1 cellular context compared by ENCODE assay signal in the genomic region with DNA sequence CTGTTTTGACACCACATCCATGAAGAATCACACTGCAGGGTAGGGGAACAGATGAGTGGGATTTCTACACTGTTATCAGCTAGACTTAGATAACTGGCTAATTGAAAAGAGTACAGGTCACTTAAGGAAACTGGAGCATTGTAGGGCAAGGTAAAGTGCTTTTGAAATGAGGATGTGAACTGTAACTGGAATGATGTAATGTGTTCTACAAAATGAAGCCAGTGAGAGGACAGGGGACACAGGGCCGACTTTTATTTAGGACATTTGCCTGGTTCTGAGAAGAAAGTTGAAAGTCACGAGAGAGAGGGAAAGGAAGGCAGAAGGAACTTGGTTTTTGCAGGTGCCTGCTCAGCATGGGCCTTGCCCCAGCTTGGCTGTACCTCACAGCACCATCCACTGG.
TF ChIP-seq lines count a peak whose summit lies in the region.

No MANE protein-coding gene starts in this region.

TF ChIP-seq in GM12878, 131 proteins besides CTCF, POLR2A, EP300 and RAD21:
- TF ChIP-seq MYC (IDR thresholded peaks at IDR 0.05; ENCODE audit: insufficient read depth, insufficient read length, insufficient replicate concordance, low read length, severe bottlenecking) (no peak), ZNF217 (IDR thresholded peaks at IDR 0.05) (no peak), SMAD1 (IDR thresholded peaks at IDR 0.05; ENCODE audit: low read depth, partially characterized antibody) (no peak), TCF12 (IDR thresholded peaks at IDR 0.05; ENCODE audit: low read depth, low read length) (no peak), SUZ12 (IDR thresholded peaks at IDR 0.05; ENCODE audit: unreplicated experiment) (no peak), ZZZ3 (IDR thresholded peaks at IDR 0.05; ENCODE audit: control insufficient read depth, insufficient read length, low read depth) (no peak), CBX5 (IDR thresholded peaks at IDR 0.05; ENCODE audit: low read depth) (no peak), SRF (IDR thresholded peaks at IDR 0.05; ENCODE audit: low read depth in 2 of 2, low read length in 2 of 2) (no peak), ZNF207 (IDR thresholded peaks at IDR 0.05; ENCODE audit: borderline replicate concordance) (no peak), SMC3 (IDR thresholded peaks at IDR 0.05; ENCODE audit: borderline replicate concordance, low read length) (no peak), FOXK2 (IDR thresholded peaks at IDR 0.05) (no peak), HDAC6 (IDR thresholded peaks at IDR 0.05; ENCODE audit: unreplicated experiment) (no peak)
- TF ChIP-seq, protein P1, sequence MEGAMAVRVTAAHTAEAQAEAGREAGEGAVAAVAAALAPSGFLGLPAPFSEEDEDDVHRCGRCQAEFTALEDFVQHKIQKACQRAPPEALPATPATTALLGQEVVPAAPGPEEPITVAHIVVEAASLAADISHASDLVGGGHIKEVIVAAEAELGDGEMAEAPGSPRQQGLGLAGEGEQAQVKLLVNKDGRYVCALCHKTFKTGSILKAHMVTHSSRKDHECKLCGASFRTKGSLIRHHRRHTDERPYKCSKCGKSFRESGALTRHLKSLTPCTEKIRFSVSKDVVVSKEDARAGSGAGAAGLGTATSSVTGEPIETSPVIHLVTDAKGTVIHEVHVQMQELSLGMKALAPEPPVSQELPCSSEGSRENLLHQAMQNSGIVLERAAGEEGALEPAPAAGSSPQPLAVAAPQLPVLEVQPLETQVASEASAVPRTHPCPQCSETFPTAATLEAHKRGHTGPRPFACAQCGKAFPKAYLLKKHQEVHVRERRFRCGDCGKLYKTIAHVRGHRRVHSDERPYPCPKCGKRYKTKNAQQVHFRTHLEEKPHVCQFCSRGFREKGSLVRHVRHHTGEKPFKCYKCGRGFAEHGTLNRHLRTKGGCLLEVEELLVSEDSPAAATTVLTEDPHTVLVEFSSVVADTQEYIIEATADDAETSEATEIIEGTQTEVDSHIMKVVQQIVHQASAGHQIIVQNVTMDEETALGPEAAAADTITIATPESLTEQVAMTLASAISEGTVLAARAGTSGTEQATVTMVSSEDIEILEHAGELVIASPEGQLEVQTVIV (IDR thresholded peaks at IDR 0.05; ENCODE audit: borderline replicate concordance, partially characterized antibody): no peak
- TF ChIP-seq, protein P2, sequence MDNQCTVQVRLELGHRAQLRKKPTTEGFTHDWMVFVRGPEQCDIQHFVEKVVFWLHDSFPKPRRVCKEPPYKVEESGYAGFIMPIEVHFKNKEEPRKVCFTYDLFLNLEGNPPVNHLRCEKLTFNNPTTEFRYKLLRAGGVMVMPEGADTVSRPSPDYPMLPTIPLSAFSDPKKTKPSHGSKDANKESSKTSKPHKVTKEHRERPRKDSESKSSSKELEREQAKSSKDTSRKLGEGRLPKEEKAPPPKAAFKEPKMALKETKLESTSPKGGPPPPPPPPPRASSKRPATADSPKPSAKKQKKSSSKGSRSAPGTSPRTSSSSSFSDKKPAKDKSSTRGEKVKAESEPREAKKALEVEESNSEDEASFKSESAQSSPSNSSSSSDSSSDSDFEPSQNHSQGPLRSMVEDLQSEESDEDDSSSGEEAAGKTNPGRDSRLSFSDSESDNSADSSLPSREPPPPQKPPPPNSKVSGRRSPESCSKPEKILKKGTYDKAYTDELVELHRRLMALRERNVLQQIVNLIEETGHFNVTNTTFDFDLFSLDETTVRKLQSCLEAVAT (IDR thresholded peaks at IDR 0.05): no peak
- TF ChIP-seq, protein P3, sequence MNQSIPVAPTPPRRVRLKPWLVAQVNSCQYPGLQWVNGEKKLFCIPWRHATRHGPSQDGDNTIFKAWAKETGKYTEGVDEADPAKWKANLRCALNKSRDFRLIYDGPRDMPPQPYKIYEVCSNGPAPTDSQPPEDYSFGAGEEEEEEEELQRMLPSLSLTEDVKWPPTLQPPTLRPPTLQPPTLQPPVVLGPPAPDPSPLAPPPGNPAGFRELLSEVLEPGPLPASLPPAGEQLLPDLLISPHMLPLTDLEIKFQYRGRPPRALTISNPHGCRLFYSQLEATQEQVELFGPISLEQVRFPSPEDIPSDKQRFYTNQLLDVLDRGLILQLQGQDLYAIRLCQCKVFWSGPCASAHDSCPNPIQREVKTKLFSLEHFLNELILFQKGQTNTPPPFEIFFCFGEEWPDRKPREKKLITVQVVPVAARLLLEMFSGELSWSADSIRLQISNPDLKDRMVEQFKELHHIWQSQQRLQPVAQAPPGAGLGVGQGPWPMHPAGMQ (IDR thresholded peaks at IDR 0.05; ENCODE audit: borderline replicate concordance): no peak
- TF ChIP-seq, protein P4, sequence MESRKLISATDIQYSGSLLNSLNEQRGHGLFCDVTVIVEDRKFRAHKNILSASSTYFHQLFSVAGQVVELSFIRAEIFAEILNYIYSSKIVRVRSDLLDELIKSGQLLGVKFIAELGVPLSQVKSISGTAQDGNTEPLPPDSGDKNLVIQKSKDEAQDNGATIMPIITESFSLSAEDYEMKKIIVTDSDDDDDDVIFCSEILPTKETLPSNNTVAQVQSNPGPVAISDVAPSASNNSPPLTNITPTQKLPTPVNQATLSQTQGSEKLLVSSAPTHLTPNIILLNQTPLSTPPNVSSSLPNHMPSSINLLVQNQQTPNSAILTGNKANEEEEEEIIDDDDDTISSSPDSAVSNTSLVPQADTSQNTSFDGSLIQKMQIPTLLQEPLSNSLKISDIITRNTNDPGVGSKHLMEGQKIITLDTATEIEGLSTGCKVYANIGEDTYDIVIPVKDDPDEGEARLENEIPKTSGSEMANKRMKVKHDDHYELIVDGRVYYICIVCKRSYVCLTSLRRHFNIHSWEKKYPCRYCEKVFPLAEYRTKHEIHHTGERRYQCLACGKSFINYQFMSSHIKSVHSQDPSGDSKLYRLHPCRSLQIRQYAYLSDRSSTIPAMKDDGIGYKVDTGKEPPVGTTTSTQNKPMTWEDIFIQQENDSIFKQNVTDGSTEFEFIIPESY (IDR thresholded peaks at IDR 0.05): no peak
- TF ChIP-seq, protein P5, sequence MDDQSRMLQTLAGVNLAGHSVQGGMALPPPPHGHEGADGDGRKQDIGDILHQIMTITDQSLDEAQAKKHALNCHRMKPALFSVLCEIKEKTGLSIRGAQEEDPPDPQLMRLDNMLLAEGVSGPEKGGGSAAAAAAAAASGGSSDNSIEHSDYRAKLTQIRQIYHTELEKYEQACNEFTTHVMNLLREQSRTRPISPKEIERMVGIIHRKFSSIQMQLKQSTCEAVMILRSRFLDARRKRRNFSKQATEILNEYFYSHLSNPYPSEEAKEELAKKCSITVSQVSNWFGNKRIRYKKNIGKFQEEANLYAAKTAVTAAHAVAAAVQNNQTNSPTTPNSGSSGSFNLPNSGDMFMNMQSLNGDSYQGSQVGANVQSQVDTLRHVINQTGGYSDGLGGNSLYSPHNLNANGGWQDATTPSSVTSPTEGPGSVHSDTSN (IDR thresholded peaks at IDR 0.05; ENCODE audit: insufficient replicate concordance, low read depth, low read length): no peak
